In the genomic region with DNA sequence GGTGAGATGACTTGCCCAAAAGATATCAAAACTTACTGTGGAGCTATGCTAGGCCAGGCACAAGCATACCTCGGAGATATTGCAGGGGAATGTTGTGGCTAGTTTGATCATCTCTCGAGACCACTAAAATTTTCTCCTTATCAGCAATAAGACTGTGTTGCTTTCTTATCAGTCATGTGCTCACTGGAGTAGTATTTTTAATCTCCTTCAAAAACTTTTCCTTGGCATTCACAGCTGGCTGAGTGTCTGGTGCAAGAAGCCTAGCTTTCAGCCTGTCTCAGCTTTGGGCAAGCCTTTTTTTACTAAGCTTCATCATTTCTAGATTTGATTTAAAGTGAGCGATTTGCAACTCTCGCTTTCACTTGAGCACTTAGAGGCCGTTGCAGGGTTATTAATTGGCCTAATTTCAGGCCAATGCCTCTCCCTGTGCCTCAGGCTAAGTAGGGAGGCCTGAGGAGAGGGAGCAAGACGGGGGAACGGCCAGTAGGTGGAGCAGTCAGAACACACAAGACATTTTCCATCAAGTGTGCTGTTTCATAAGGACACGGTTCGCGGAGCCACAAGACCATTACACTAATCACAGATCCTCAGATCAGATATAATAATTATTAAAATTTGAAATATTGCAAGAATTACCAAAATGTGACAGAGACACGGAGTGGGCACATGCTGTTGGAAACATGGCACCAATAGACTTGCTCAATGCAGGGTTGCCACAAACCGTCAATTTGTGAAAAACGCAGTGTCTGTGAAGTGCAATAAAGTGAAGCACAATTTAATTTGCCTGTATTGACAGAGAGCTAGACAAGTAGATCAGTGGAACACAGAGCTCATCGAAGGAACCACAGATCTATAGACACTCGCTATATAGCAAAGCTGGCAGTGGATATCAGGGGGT, we compare ENCODE assay signal across 8 cellular contexts.
DNase-seq lines count a peak whose midpoint lies in the region; ATAC-seq and TF ChIP-seq lines count a peak whose summit lies in the region.

No MANE protein-coding gene starts in this region.

- no peak overlapping the region for H3K4ac ChIP-seq in mesenchymal stem cell (ENCODE audit: low read depth in 1 of 2, low read length in 2 of 2)

- no peak overlapping the region for H2BK15ac ChIP-seq in mesenchymal stem cell (ENCODE audit: low read depth, poor library complexity, severe bottlenecking)

- H3K14ac ChIP-seq in mesenchymal stem cell (ENCODE audit: low read length in 2 of 2) = no peak overlapping the region

- H2AK5ac ChIP-seq in mesenchymal stem cell (ENCODE audit: low read length, severe bottlenecking) = no peak overlapping the region

- H3K9me3 Mint-ChIP-seq in effector memory CD8-positive, alpha-beta T cell = no peaks in the 10 kb centered on the region

- WGBS in mesenchymal stem cell = 37% methylated on average over 15 of the region's 15 CpGs

- H3K27ac ChIP-seq in AG04450 (ENCODE audit: low read depth, low read length) (no peak overlapping the region), mesenchymal stem cell (ENCODE audit: low read length, poor library complexity, severe bottlenecking) (no peak overlapping the region)

- POLR2A ChIA-PET in AG04450 (lab: Yijun Ruan, JAX) = interaction anchor here (1.6 kb wide), 1 partner anchor 13 kb away, joined by 6 read pairs; no protein-coding TSS in a partner anchor

- peak; percentile 95 for TF ChIP-seq CTCF in AG04450 (IDR thresholded peaks at IDR 0.05; ENCODE audit: low read depth, low read length)

- H3K9me3 ChIP-seq in AG04450 (ENCODE audit: control insufficient read depth, insufficient read depth, low read length) = no peaks in the 10 kb centered on the region
- no peaks in the 10 kb centered on the region for H3K9me3 ChIP-seq in mesenchymal stem cell (ENCODE audit: control insufficient read depth, low read length)

- H3K4me3 ChIP-seq in AG04450 (ENCODE audit: low read depth, low read length) (no peak overlapping the region), mesenchymal stem cell (ENCODE audit: insufficient read depth in 1 of 2, low read depth in 1 of 2, low read length in 2 of 2) (no peak overlapping the region)

- no peaks in the 10 kb centered on the region for H3K36me3 ChIP-seq in mesenchymal stem cell (ENCODE audit: control insufficient read depth in 1 of 2, insufficient read depth in 2 of 2, low read depth in 1 of 2, low read length in 2 of 2)

- peak overlapping the region; percentile 55 for H3K9ac ChIP-seq in mesenchymal stem cell (ENCODE audit: low read length)

- no peak overlapping the region for H3K4me3 Mint-ChIP-seq in effector memory CD8-positive, alpha-beta T cell

- no peaks in the 10 kb centered on the region for H3K4me1 Mint-ChIP-seq in effector memory CD8-positive, alpha-beta T cell (ENCODE audit: low read depth in 2 of 2)

- CTCF ChIA-PET in AG04450 (lab: Charles Lee) = interaction anchor here (0.6 to 7.1 kb wide), 57 partner anchors 8 to 688 kb away, joined by 3 to 126 read pairs (median 4); no protein-coding TSS in a partner anchor

- ATAC-seq in GM18870 (IDR thresholded peaks at IDR 0.05; ENCODE audit: unreplicated experiment) = peak; percentile 69
- ATAC-seq in HG03520 (IDR thresholded peaks at IDR 0.05; ENCODE audit: unreplicated experiment) = peak; percentile 75
- ATAC-seq in effector memory CD8-positive, alpha-beta T cell (replicated peaks) = peak; percentile 58

- peaks cover 5 to 27% of the 10 kb centered on the region in 2 donors for H3K27me3 Mint-ChIP-seq in effector memory CD8-positive, alpha-beta T cell

- H3K4me2 ChIP-seq in mesenchymal stem cell (ENCODE audit: low read length, poor library complexity, severe bottlenecking) = no peak overlapping the region

- no peak overlapping the region for H3K23ac ChIP-seq in mesenchymal stem cell (ENCODE audit: low read length in 2 of 2)

- H2BK12ac ChIP-seq in mesenchymal stem cell (ENCODE audit: low read length in 2 of 2) = no peak overlapping the region

- H2AFZ ChIP-seq in mesenchymal stem cell (ENCODE audit: low read depth, low read length) = no peak overlapping the region

- DNase-seq in AG04450 (ENCODE audit: low read depth, low spot score) (peak; percentile 62), NCI-H748 treated with DMSO at 0.1 percent for 48 hours (lab: John Stamatoyannopoulos, UW) (peak; percentile 90), mesenchymal stem cell (peak; percentile 85)
- peak; percentile 63 to 76 for DNase-seq in activated CD4-positive, alpha-beta T cell treated with anti-CD3 and anti-CD28 coated beads, Interleukin-2, amount 50 U/mL, for 48 hours
- DNase-seq in effector memory CD8-positive, alpha-beta T cell = peak; percentile 17 to 45 (median 30)
- DNase-seq in stimulated activated CD8-positive, alpha-beta memory T cell treated with anti-CD3 and anti-CD28 coated beads, Interleukin-15, amount 100 ng/mL, for 48 hours (ENCODE audit: low read depth in 2 of 2) = peak; percentile 42 to 46

- no peaks in the 10 kb centered on the region for H3K27me3 ChIP-seq in AG04450 (ENCODE audit: control insufficient read depth, insufficient read depth, low read length)
- H3K27me3 ChIP-seq in mesenchymal stem cell (ENCODE audit: control insufficient read depth in 1 of 2, insufficient read depth in 1 of 2, low read length in 2 of 2) = no peaks in the 10 kb centered on the region

- no peak overlapping the region for H4K8ac ChIP-seq in mesenchymal stem cell (ENCODE audit: low read length)

- no peak overlapping the region for H3K18ac ChIP-seq in mesenchymal stem cell (ENCODE audit: low read depth in 1 of 2, low read length in 2 of 2)

- H3K27ac Mint-ChIP-seq in effector memory CD8-positive, alpha-beta T cell = no peak overlapping the region

- H3K4me1 ChIP-seq in mesenchymal stem cell (ENCODE audit: control insufficient read depth, insufficient read depth, low read depth, low read length) = peaks cover 2% of the 10 kb centered on the region

- H2BK120ac ChIP-seq in mesenchymal stem cell (ENCODE audit: low read depth, low read length) = no peak overlapping the region

- no peak overlapping the region for H2BK5ac ChIP-seq in mesenchymal stem cell (ENCODE audit: low read depth, low read length, poor library complexity, severe bottlenecking)

- H3K36me3 Mint-ChIP-seq in effector memory CD8-positive, alpha-beta T cell (ENCODE audit: insufficient read depth) = no peaks in the 10 kb centered on the region

- H3K79me1 ChIP-seq in mesenchymal stem cell (replicated peaks; ENCODE audit: low read length, poor library complexity, severe bottlenecking) = no peaks in the 10 kb centered on the region

- H4K91ac ChIP-seq in mesenchymal stem cell (ENCODE audit: low read length) = no peak overlapping the region

Comparison
In these comparisons a context has a peak if more than half of its experiments do, and no peak if none do; other contexts are left out.
1. DNase-seq: peak in every context shown above with its lines; median percentile 90 in NCI-H748 treated with DMSO at 0.1 percent for 48 hours; 85 in mesenchymal stem cell; 70 in activated CD4-positive, alpha-beta T cell treated with anti-CD3 and anti-CD28 coated beads, Interleukin-2, amount 50 U/mL, for 48 hours; 62 in AG04450; 44 in stimulated activated CD8-positive, alpha-beta memory T cell treated with anti-CD3 and anti-CD28 coated beads, Interleukin-15, amount 100 ng/mL, for 48 hours; 30 in effector memory CD8-positive, alpha-beta T cell.